In the genomic region with DNA sequence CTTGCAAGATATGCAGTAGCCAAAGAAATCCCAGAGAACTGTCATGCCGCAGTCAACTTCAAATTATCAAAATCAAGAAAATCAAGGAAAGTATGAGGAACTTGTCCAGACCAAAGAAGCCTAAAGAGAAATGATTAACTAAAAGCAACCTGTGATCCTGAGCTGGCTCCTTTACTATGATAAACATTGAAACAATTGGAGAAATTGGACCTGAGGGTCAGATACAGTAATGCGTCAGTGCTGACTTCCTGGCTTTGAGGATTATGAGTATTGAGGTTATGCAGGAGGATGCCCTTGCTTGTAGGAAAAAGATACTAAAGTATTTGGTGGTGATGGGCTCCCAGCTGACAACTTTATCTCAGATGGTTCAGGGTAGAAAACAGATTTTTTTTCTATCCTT, we compare ENCODE assay signal across 16 cellular contexts.
"Had no signal": no experiment of that assay in that cellular context is flagged by ENCODE, and none has a peak within 500 bp of the region (broad histone marks: within the 10 kb centered on the region; RNA-seq: fewer than 3 reads in every experiment).

No MANE protein-coding gene starts in this region.

- H3K27ac ChIP-seq: breast epithelium, pancreas, skin epidermis, tibial nerve, vagina had no signal

- H3K4me1 Mint-ChIP-seq: stimulated activated memory B cell treated with anti-CD40 and anti-IgM and Interleukin-4, amounts not matched to agents 10 μg/mL and 1 μg/mL and 100 μg/mL, for 72 hours had no signal

- H3K4me3 Mint-ChIP-seq: activated naive CD8-positive, alpha-beta T cell; activated T-cell treated with anti-CD3 and anti-CD28 coated beads, Interleukin-2, amount 50 U/mL, for 24 hours; neural crest cell; stimulated activated memory B cell treated with anti-CD40 and anti-IgM and Interleukin-4, amounts not matched to agents 10 μg/mL and 1 μg/mL and 100 μg/mL, for 72 hours had no signal

- H3K36me3 ChIP-seq: breast epithelium, pancreas, tibial nerve, vagina had no signal

- H3K4me1 ChIP-seq: breast epithelium had no signal

- ATAC-seq: left ventricle myocardium superior; stimulated activated memory B cell treated with anti-CD40 and anti-IgM and Interleukin-4, amounts not matched to agents 10 μg/mL and 1 μg/mL and 100 μg/mL, for 72 hours had no signal

- H3K9me3 Mint-ChIP-seq: activated T-cell treated with anti-CD3 and anti-CD28 coated beads, Interleukin-2, amount 50 U/mL, for 24 hours; stimulated activated memory B cell treated with anti-CD40 and anti-IgM and Interleukin-4, amounts not matched to agents 10 μg/mL and 1 μg/mL and 100 μg/mL, for 72 hours had no signal

- H3K4me3 ChIP-seq: breast epithelium, pancreas, skin epidermis, tibial nerve, vagina had no signal

- H3K36me3 Mint-ChIP-seq: activated naive CD8-positive, alpha-beta T cell; stimulated activated memory B cell treated with anti-CD40 and anti-IgM and Interleukin-4, amounts not matched to agents 10 μg/mL and 1 μg/mL and 100 μg/mL, for 72 hours had no signal

- H3K27me3 ChIP-seq: breast epithelium, tibial nerve, vagina had no signal

- H3K9me3 ChIP-seq: breast epithelium, pancreas, tibial nerve, vagina had no signal

- DNase-seq: activated CD4-positive, alpha-beta T cell treated with anti-CD3 and anti-CD28 coated beads, Interleukin-2, amount 50 U/mL, for 1 hour; activated CD4-positive, CD25-positive, alpha-beta regulatory T cell; activated gamma-delta T cell; activated T-cell treated with anti-CD3 and anti-CD28 coated beads, Interleukin-2, amount 50 U/mL, for 24 hours; amygdala; effector CD4-positive, alpha-beta T cell; left ventricle myocardium superior; pancreas; T-helper 2 cell had no signal

- H3K27me3 Mint-ChIP-seq: activated naive CD8-positive, alpha-beta T cell; activated T-cell treated with anti-CD3 and anti-CD28 coated beads, Interleukin-2, amount 50 U/mL, for 24 hours; stimulated activated memory B cell treated with anti-CD40 and anti-IgM and Interleukin-4, amounts not matched to agents 10 μg/mL and 1 μg/mL and 100 μg/mL, for 72 hours had no signal

- H3K27ac Mint-ChIP-seq: activated naive CD8-positive, alpha-beta T cell; activated T-cell treated with anti-CD3 and anti-CD28 coated beads, Interleukin-2, amount 50 U/mL, for 24 hours; stimulated activated memory B cell treated with anti-CD40 and anti-IgM and Interleukin-4, amounts not matched to agents 10 μg/mL and 1 μg/mL and 100 μg/mL, for 72 hours had no signal
